In genomic region chrX:625137-625691, GRCh38 we compare ENCODE assay signal across 1 cellular context.
TF ChIP-seq lines count a peak whose summit lies in the region.

No MANE protein-coding gene starts in this region.

TF ChIP-seq in H1, 55 proteins besides CTCF, POLR2A, EP300 and RAD21:
- TF ChIP-seq TAF7 (optimal IDR thresholded peaks at IDR 0.05; ENCODE audit: borderline replicate concordance, low read depth, low read length) (no peak), MAFK (IDR thresholded peaks at IDR 0.05; ENCODE audit: low read depth, low read length) (no peak), RNF2 (IDR thresholded peaks at IDR 0.05; ENCODE audit: borderline replicate concordance, low read depth, low read length, missing control alignments, poor library complexity, severe bottlenecking) (peak; percentile 55), BCL11A (IDR thresholded peaks at IDR 0.05; ENCODE audit: low read depth in 2 of 2, low read length in 2 of 2) (no peak)
